In the genomic region with DNA sequence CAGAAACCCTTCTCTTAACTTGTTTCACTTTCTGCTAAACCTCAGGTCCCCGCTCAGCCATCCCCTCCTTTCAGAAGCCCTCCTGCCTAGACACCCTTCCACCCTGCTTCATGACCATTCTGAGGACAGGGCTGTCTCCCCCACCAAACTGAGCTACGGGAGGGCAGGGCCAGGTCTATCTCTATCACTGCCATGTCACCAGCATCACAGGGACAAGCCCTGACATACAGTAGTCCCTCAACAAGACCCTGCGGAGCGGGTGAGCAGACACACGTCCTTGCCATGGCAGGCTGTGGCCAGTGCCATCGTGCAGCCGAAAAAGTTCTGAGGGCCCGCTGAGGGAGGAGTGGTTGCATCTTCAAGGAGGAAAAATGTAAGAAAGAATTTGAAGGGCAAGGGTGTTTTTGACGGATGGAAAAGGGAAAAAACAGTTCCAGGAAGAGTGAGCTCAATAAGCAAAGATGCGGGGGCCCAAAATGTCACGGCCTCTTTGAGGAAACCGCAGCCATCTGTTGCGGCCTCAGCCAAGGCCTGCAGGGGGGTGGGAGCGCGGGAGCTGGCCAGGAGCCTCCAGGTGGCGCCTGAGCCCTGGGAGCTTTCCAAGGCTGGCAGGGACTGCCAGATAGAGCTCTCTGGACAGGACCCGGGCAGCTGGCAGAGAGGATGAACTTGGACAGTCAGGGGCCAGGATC, we compare ENCODE assay signal across 1 cellular context.
TF ChIP-seq lines count a peak whose summit lies in the region.

No MANE protein-coding gene starts in this region.

TF ChIP-seq in K562, 482 proteins besides CTCF, POLR2A, EP300 and RAD21 (continued from another document):
- TF ChIP-seq EGR1 (conservative IDR thresholded peaks at IDR 0.05): peak; percentile 66
- TF ChIP-seq ESRRA (IDR thresholded peaks at IDR 0.05; ENCODE audit: borderline replicate concordance, low read depth): peak; percentile 50; the same call in 1 of the 2 replicates
- TF ChIP-seq, protein P1, sequence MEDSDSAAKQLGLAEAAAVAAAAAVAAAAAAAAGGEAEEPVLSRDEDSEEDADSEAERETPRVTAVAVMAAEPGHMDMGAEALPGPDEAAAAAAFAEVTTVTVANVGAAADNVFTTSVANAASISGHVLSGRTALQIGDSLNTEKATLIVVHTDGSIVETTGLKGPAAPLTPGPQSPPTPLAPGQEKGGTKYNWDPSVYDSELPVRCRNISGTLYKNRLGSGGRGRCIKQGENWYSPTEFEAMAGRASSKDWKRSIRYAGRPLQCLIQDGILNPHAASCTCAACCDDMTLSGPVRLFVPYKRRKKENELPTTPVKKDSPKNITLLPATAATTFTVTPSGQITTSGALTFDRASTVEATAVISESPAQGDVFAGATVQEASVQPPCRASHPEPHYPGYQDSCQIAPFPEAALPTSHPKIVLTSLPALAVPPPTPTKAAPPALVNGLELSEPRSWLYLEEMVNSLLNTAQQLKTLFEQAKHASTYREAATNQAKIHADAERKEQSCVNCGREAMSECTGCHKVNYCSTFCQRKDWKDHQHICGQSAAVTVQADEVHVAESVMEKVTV (CRISPR knock-in tag; IDR thresholded peaks at IDR 0.05): peak; percentile 36; the same call in 1 of the 2 replicates
- TF ChIP-seq, protein P2, sequence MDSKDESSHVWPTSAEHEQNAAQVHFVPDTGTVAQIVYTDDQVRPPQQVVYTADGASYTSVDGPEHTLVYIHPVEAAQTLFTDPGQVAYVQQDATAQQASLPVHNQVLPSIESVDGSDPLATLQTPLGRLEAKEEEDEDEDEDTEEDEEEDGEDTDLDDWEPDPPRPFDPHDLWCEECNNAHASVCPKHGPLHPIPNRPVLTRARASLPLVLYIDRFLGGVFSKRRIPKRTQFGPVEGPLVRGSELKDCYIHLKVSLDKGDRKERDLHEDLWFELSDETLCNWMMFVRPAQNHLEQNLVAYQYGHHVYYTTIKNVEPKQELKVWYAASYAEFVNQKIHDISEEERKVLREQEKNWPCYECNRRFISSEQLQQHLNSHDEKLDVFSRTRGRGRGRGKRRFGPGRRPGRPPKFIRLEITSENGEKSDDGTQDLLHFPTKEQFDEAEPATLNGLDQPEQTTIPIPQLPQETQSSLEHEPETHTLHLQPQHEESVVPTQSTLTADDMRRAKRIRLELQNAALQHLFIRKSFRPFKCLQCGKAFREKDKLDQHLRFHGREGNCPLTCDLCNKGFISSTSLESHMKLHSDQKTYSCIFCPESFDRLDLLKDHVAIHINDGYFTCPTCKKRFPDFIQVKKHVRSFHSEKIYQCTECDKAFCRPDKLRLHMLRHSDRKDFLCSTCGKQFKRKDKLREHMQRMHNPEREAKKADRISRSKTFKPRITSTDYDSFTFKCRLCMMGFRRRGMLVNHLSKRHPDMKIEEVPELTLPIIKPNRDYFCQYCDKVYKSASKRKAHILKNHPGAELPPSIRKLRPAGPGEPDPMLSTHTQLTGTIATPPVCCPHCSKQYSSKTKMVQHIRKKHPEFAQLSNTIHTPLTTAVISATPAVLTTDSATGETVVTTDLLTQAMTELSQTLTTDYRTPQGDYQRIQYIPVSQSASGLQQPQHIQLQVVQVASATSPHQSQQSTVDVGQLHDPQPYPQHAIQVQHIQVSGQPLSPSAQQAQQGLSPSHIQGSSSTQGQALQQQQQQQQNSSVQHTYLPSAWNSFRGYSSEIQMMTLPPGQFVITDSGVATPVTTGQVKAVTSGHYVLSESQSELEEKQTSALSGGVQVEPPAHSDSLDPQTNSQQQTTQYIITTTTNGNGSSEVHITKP (IDR thresholded peaks at IDR 0.05; ENCODE audit: partially characterized antibody): peak; percentile 52
- no peak for TF ChIP-seq HDAC2 (IDR thresholded peaks at IDR 0.05)
- TF ChIP-seq, protein P3, sequence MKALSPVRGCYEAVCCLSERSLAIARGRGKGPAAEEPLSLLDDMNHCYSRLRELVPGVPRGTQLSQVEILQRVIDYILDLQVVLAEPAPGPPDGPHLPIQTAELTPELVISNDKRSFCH (CRISPR knock-in tag; IDR thresholded peaks at IDR 0.05): no peak
- TF ChIP-seq, protein P3 (tag; IDR thresholded peaks at IDR 0.05): 0 out of 2 replicates have a peak, but pooled peaks have one; percentile 52
- TF ChIP-seq L3MBTL2 (IDR thresholded peaks at IDR 0.05): peak; percentile 13; the same call in 1 of the 2 replicates
- TF ChIP-seq, protein P4, sequence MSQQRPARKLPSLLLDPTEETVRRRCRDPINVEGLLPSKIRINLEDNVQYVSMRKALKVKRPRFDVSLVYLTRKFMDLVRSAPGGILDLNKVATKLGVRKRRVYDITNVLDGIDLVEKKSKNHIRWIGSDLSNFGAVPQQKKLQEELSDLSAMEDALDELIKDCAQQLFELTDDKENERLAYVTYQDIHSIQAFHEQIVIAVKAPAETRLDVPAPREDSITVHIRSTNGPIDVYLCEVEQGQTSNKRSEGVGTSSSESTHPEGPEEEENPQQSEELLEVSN (IDR thresholded peaks at IDR 0.05; ENCODE audit: borderline replicate concordance in 1 of 2, extremely low read depth in 1 of 2, insufficient read depth in 1 of 2, insufficient read length in 1 of 2, low read depth in 1 of 2, low read length in 1 of 2, poor library complexity in 1 of 2, severe bottlenecking in 1 of 2): peak in 1 of 2 experiments; percentile 44
